In genomic region chr17:74259667-74260524, GRCh38 we compare ENCODE assay signal across 23 cellular contexts. TPM values are rescaled to one million over a fixed set of nuclear protein-coding genes. Genes with fewer than 3 reads are reported as not detected.
A peak's percentile ranks its signal among the peaks of the same experiment; 100 is the strongest.
DNase-seq lines count a peak whose midpoint lies in the region; ATAC-seq, FAIRE-seq and TF ChIP-seq lines count a peak whose summit lies in the region.
"Had no signal": no experiment of that assay in that cellular context is flagged by ENCODE, and none has a peak within 500 bp of the region (broad histone marks: within the 10 kb centered on the region; RNA-seq: fewer than 3 reads in every experiment).

No MANE protein-coding gene starts in this region.

- H3K23me2 ChIP-seq in H1 (ENCODE audit: low read depth, low read length) = no peaks in the 10 kb centered on the region; the same call in 1 of the 2 replicates

- H3K4me1 ChIP-seq in H1 (replicated peaks in 1 of 4; ENCODE audit: control insufficient read depth in 3 of 4, insufficient read depth in 4 of 4, low read length in 3 of 4) = peaks cover 0 to 21% (median 13%) of the 10 kb centered on the region in 4 experiments; a peak in 6 of 7 replicates
- H3K4me1 ChIP-seq: esophagus muscularis mucosa, left lung, pancreas, tibial artery had no signal

- no peak overlapping the region for H3K4me3 Mint-ChIP-seq in stimulated activated effector memory CD8-positive, alpha-beta T cell treated with anti-CD3 and anti-CD28 coated beads, Interleukin-12 subunit alpha, Interleukin-12 subunit beta, amount 100 ng/mL, for 72 hours

- H2BK12ac ChIP-seq in H1 (ENCODE audit: low read depth, low read length) = peak overlapping the region; percentile 83; the same call in 1 of the 2 replicates

- H3K18ac ChIP-seq in H1 (ENCODE audit: extremely low read depth, low read length) = peak overlapping the region; percentile 76

- no peak for ATAC-seq in stimulated activated effector memory CD8-positive, alpha-beta T cell treated with anti-CD3 and anti-CD28 coated beads, Interleukin-12 subunit alpha, Interleukin-12 subunit beta, amount 100 ng/mL, for 72 hours
- ATAC-seq in GM18870 (IDR thresholded peaks at IDR 0.05; ENCODE audit: unreplicated experiment) = no peak
- ATAC-seq: left lung, pancreas had no signal

- 57% methylated on average over 21 of the region's 21 CpGs; no CpG with 5 or more reads in 1 of the 2 experiments for WGBS in H1 (ENCODE audit: extremely low coverage in 1 of 2, insufficient coverage in 1 of 2, insufficient read length in 1 of 2, insufficient replicate concordance in 2 of 2, low coverage in 1 of 2, low lambda C conversion rate in 2 of 2, missing lambda C conversion rate in 1 of 2), 2 experiments

- H3K4me3 ChIP-seq in H1 (ENCODE audit: extremely low read depth in 1 of 4, insufficient read depth in 2 of 4, low read depth in 3 of 4, low read length in 4 of 4) = peak overlapping the region in 2 of 4 experiments; percentile 2 to 25; a peak in 1 of 8 replicates
- H3K4me3 ChIP-seq: esophagus muscularis mucosa, left lung, pancreas, tibial artery had no signal

- peak in 1 of 2 experiments; percentile 34; a peak in 1 of 4 replicates for TF ChIP-seq RAD21 in H1 (IDR thresholded peaks at IDR 0.05 in 1 of 2, conservative IDR thresholded peaks at IDR 0.05 in 1 of 2; ENCODE audit: low read depth in 2 of 2, low read length in 2 of 2)

- H2AK5ac ChIP-seq in H1 (ENCODE audit: low read depth, low read length) = no peak overlapping the region

- CTCF ChIA-PET in H1 (lab: Charles Lee; ENCODE audit: partially characterized antibody) = interaction anchor here (0.8 to 4.1 kb wide), 17 partner anchors 8 to 273 kb away, joined by 3 to 16 read pairs (median 3); no protein-coding TSS in a partner anchor

- TF ChIP-seq EP300 in H1 (IDR thresholded peaks at IDR 0.05; ENCODE audit: borderline replicate concordance in 1 of 2, low read depth in 2 of 2, low read length in 2 of 2) = no peak

- H3K79me1 ChIP-seq in H1 (ENCODE audit: low read depth, low read length) = no peaks in the 10 kb centered on the region

- H2BK120ac ChIP-seq in H1 (replicated peaks; ENCODE audit: low read depth, low read length) = no peak overlapping the region

- no peak overlapping the region for H3K9ac ChIP-seq in H1 (replicated peaks in 1 of 4; ENCODE audit: extremely low read depth in 1 of 4, low read depth in 3 of 4, low read length in 3 of 4)

- peaks cover 5% of the 10 kb centered on the region for H3K4me1 Mint-ChIP-seq in stimulated activated effector memory CD8-positive, alpha-beta T cell treated with anti-CD3 and anti-CD28 coated beads, Interleukin-12 subunit alpha, Interleukin-12 subunit beta, amount 100 ng/mL, for 72 hours

- peak overlapping the region; percentile 86 for H2BK20ac ChIP-seq in H1 (ENCODE audit: low read length)

- no peak overlapping the region for H3K4ac ChIP-seq in H1 (replicated peaks; ENCODE audit: insufficient read length, low read depth, low read length)

- FAIRE-seq in H1 (lab: Jason Lieb, UNC) = no peak
- FAIRE-seq: A204.1, G401.6, GM12892, pancreas had no signal

- no peak overlapping the region for H3K56ac ChIP-seq in H1 (replicated peaks; ENCODE audit: insufficient read length, low read depth, low read length)

- H2BK15ac ChIP-seq in H1 (ENCODE audit: low read length) = 0 out of 2 replicates have a peak overlapping the region, but pooled peaks have one; percentile 29

- no peak overlapping the region for H3K14ac ChIP-seq in H1 (ENCODE audit: insufficient read length)

- no peak for TF ChIP-seq POLR2A in H1 (IDR thresholded peaks at IDR 0.05; ENCODE audit: control extremely low read depth in 1 of 2, low read depth in 2 of 2, low read length in 2 of 2)

- H3K27me3 ChIP-seq in H1 (replicated peaks in 1 of 4; ENCODE audit: control insufficient read depth in 3 of 4, extremely low read depth in 1 of 4, insufficient read depth in 3 of 4, low read length in 3 of 4) = no peaks in the 10 kb centered on the region
- H3K27me3 ChIP-seq: esophagus muscularis mucosa, left lung, pancreas, tibial artery had no signal

- H3K27ac ChIP-seq in H1 (ENCODE audit: low read depth, low read length) = no peak overlapping the region
- H3K27ac ChIP-seq: esophagus muscularis mucosa, left lung, pancreas, tibial artery had no signal

- H3K36me3 Mint-ChIP-seq in stimulated activated effector memory CD8-positive, alpha-beta T cell treated with anti-CD3 and anti-CD28 coated beads, Interleukin-12 subunit alpha, Interleukin-12 subunit beta, amount 100 ng/mL, for 72 hours = no peaks in the 10 kb centered on the region

- H3K27ac Mint-ChIP-seq in stimulated activated effector memory CD8-positive, alpha-beta T cell treated with anti-CD3 and anti-CD28 coated beads, Interleukin-12 subunit alpha, Interleukin-12 subunit beta, amount 100 ng/mL, for 72 hours = peak overlapping the region; percentile 43

- no peaks in the 10 kb centered on the region for H3K79me2 ChIP-seq in H1 (ENCODE audit: control insufficient read depth in 1 of 2, insufficient read depth in 2 of 2, low read length in 2 of 2)

- H2BK5ac ChIP-seq in H1 (ENCODE audit: low read depth, low read length) = peak overlapping the region; percentile 94

- peak overlapping the region; percentile 38 to 55 for H3K4me2 ChIP-seq in H1 (ENCODE audit: insufficient read depth in 1 of 2, low read depth in 2 of 2, low read length in 2 of 2)

- no peak overlapping the region for H4K91ac ChIP-seq in H1 (replicated peaks; ENCODE audit: insufficient read length, low read length)

- no peaks in the 10 kb centered on the region for H3K9me3 Mint-ChIP-seq in stimulated activated effector memory CD8-positive, alpha-beta T cell treated with anti-CD3 and anti-CD28 coated beads, Interleukin-12 subunit alpha, Interleukin-12 subunit beta, amount 100 ng/mL, for 72 hours

- peak overlapping the region; percentile 59; the same call in 1 of the 2 replicates for H2AFZ ChIP-seq in H1 (ENCODE audit: low read length)

- TF ChIP-seq CTCF in H1 (IDR thresholded peaks at IDR 0.05; ENCODE audit: control extremely low read depth in 1 of 3, insufficient read depth in 1 of 3, low read depth in 1 of 3, low read length in 3 of 3) = peak in 2 of 3 experiments; percentile 28 to 34; a peak in 3 of 4 replicates

- H3K9me3 ChIP-seq in H1 (ENCODE audit: insufficient read depth in 2 of 2, low read depth in 1 of 2, low read length in 1 of 2) = no peaks in the 10 kb centered on the region
- H3K9me3 ChIP-seq: esophagus muscularis mucosa, left lung, pancreas, tibial artery had no signal

- 0 out of 2 replicates have a peak overlapping the region, but pooled peaks have one; percentile 82 for H4K8ac ChIP-seq in H1 (ENCODE audit: extremely low read depth, insufficient read depth, low read length)

- no peaks in the 10 kb centered on the region for H3K36me3 ChIP-seq in H1 (ENCODE audit: control insufficient read depth in 2 of 4, insufficient read depth in 4 of 4, low read length in 3 of 4)
- H3K36me3 ChIP-seq: left lung, pancreas had no signal

- H4K5ac ChIP-seq in H1 (ENCODE audit: insufficient read length, low read depth, low read length) = no peak overlapping the region

- no peak overlapping the region for H3K23ac ChIP-seq in H1 (ENCODE audit: insufficient read length)

- no peaks in the 10 kb centered on the region for H4K20me1 ChIP-seq in H1 (replicated peaks in 1 of 2; ENCODE audit: control insufficient read depth in 1 of 2, insufficient read depth in 2 of 2, low read length in 2 of 2)

- POLR2A ChIA-PET in H1 (lab: Charles Lee; ENCODE audit: partially characterized antibody) = interaction anchor here (0.9 to 3.5 kb wide), 9 partner anchors 8 to 56 kb away, joined by 3 to 12 read pairs (median 7); partner anchors contain the start of gene RPL38

- DNase-seq in NCI-H2196 (lab: John Stamatoyannopoulos, UW; ENCODE audit: unreplicated experiment) (peak; percentile 37), NCI-H2196 treated with DMSO at 0.1 percent for 48 hours (lab: John Stamatoyannopoulos, UW; ENCODE audit: unreplicated experiment) (no peak), NCI-H2171 (lab: John Stamatoyannopoulos, UW) (peak; percentile 66), H1 (ENCODE audit: low read depth in 1 of 2, low spot score in 2 of 2) (peak in 1 of 2 experiments; percentile 56), amniotic stem cell (lab: John Stamatoyannopoulos, UW) (no peak)
- DNase-seq in stimulated activated effector memory CD8-positive, alpha-beta T cell treated with anti-CD3 and anti-CD28 coated beads, Interleukin-12 subunit alpha, Interleukin-12 subunit beta, amount 100 ng/mL, for 72 hours (ENCODE audit: low spot score in 2 of 2) = no peak
- DNase-seq in activated effector memory CD4-positive, alpha-beta T cell treated with Interleukin-2 at 50 U/mL for 16 hours = no peak
- DNase-seq: activated CD8-positive, alpha-beta memory T cell treated with anti-CD3 and anti-CD28 coated beads, Interleukin-2, amount 50 U/mL, for 4 hours; activated naive CD4-positive, alpha-beta T cell treated with Interleukin-2 at 50 U/mL for 16 hours; HCEC 1CT; head of caudate nucleus; left lung; NCI-H187; NK-92 treated with Interleukin-12 subunit alpha and Interleukin-12 subunit beta, amount 100 ng/mL, for 24 hours; pancreas; stimulated activated CD4-positive, alpha-beta T cell treated with anti-CD3 and anti-CD28 coated beads, Interleukin-4, amount 100 ng/mL, for 4 hours; T-helper 9 cell; tibial artery had no signal

RNA-seq across cellular contexts. Expression of gene DNAI2, which starts 14.1 kb away (rescaled TPM):
- total RNA-seq in H1 (2021; fragmentation: NEBNext Ultra II Directional; extraction: Animal tissue kit (Norgen Biotek cat#: 25700)) = 0.15 TPM in 1 of 2 replicates, not detected in the other
- polyA plus RNA-seq in H1 (2011; rRNA removed) = 0.08 and 0.24 TPM in 2 replicates
- polyA plus RNA-seq in H1 (2011; cell fraction: cytosol; rRNA removed) = 0.16 TPM
- 0.40 TPM for polyA plus RNA-seq in H1 (2011; cell fraction: nucleus; rRNA removed)
- 0.35 to 0.52 TPM in 2 of 4 replicates, not detected in the others for polyA plus RNA-seq in H1 (2012, experiment 1 of 2)
- polyA plus RNA-seq in H1 (2012, experiment 2 of 2) = not detected
- polyA plus RNA-seq in H1 (2013, experiment 1 of 2) = 0.10 TPM
- 0.06 TPM for polyA plus RNA-seq in H1 (2013, experiment 2 of 2)
- polyA minus RNA-seq in H1 (2011; rRNA and poly(A)+ RNA removed) = 0.22 TPM in 1 of 2 replicates, not detected in the other
- polyA minus RNA-seq in H1 (2011; cell fraction: cytosol; rRNA and poly(A)+ RNA removed) = not detected
- polyA minus RNA-seq in H1 (2011; cell fraction: nucleus; rRNA and poly(A)+ RNA removed) = not detected
- total RNA-seq: esophagus muscularis mucosa, pancreas had no signal

RNA-seq across cellular contexts. Expression of gene TTYH2, which starts 46.5 kb away (rescaled TPM):
- 3.2 and 3.7 TPM in 2 replicates for total RNA-seq in H1 (2021; fragmentation: NEBNext Ultra II Directional; extraction: Animal tissue kit (Norgen Biotek cat#: 25700))
- polyA plus RNA-seq in H1 (2011; rRNA removed) = 9.2 and 17.3 TPM in 2 replicates
- 7.6 TPM for polyA plus RNA-seq in H1 (2011; cell fraction: cytosol; rRNA removed)
- 16.4 TPM for polyA plus RNA-seq in H1 (2011; cell fraction: nucleus; rRNA removed)
- polyA plus RNA-seq in H1 (2012, experiment 1 of 2) = 3.1 to 4.0 TPM (median 3.4 TPM) in 4 replicates
- polyA plus RNA-seq in H1 (2012, experiment 2 of 2) = 3.2 TPM
- polyA plus RNA-seq in H1 (2013, experiment 1 of 2) = 5.3 TPM
- polyA plus RNA-seq in H1 (2013, experiment 2 of 2) = 5.8 TPM
- 7.4 and 9.7 TPM in 2 replicates for polyA minus RNA-seq in H1 (2011; rRNA and poly(A)+ RNA removed)
- polyA minus RNA-seq in H1 (2011; cell fraction: cytosol; rRNA and poly(A)+ RNA removed) = 3.1 TPM
- 8.3 TPM for polyA minus RNA-seq in H1 (2011; cell fraction: nucleus; rRNA and poly(A)+ RNA removed)

RNA-seq across cellular contexts. Expression of gene RPL38, which starts 56.4 kb away (rescaled TPM):
- total RNA-seq in H1 (2021; fragmentation: NEBNext Ultra II Directional; extraction: Animal tissue kit (Norgen Biotek cat#: 25700)) = 1,195 and 1,222 TPM in 2 replicates
- 412 and 510 TPM in 2 replicates for polyA plus RNA-seq in H1 (2011; rRNA removed)
- 1,085 TPM for polyA plus RNA-seq in H1 (2011; cell fraction: cytosol; rRNA removed)
- 1,333 TPM for polyA plus RNA-seq in H1 (2011; cell fraction: nucleus; rRNA removed)
- polyA plus RNA-seq in H1 (2012, experiment 1 of 2) = 3,837 to 6,357 TPM (median 4,194 TPM) in 4 replicates
- 920 TPM for polyA plus RNA-seq in H1 (2012, experiment 2 of 2)
- 4,258 TPM for polyA plus RNA-seq in H1 (2013, experiment 1 of 2)
- polyA plus RNA-seq in H1 (2013, experiment 2 of 2) = 4,313 TPM
- 802 and 987 TPM in 2 replicates for polyA minus RNA-seq in H1 (2011; rRNA and poly(A)+ RNA removed)
- 425 TPM for polyA minus RNA-seq in H1 (2011; cell fraction: cytosol; rRNA and poly(A)+ RNA removed)
- 337 TPM for polyA minus RNA-seq in H1 (2011; cell fraction: nucleus; rRNA and poly(A)+ RNA removed)

Comparison
In these comparisons a context has a peak if more than half of its experiments do, and no peak if none do; other contexts are left out.
1. DNase-seq: peak in NCI-H2196 (single experiment) and NCI-H2171 (single experiment); none in NCI-H2196 treated with DMSO at 0.1 percent for 48 hours (single experiment), stimulated activated effector memory CD8-positive, alpha-beta T cell treated with anti-CD3 and anti-CD28 coated beads, Interleukin-12 subunit alpha, Interleukin-12 subunit beta, amount 100 ng/mL, for 72 hours (0 of 2), activated effector memory CD4-positive, alpha-beta T cell treated with Interleukin-2 at 50 U/mL for 16 hours (single experiment) and amniotic stem cell (single experiment).